In genomic region chr1:212514782-212515181, GRCh38 we compare ENCODE assay signal across 12 cellular contexts.
A peak's percentile ranks its signal among the peaks of the same experiment; 100 is the strongest.
DNase-seq lines count a peak whose midpoint lies in the region; ATAC-seq and TF ChIP-seq lines count a peak whose summit lies in the region.
"Had no signal": no experiment of that assay in that cellular context is flagged by ENCODE, and none has a peak within 500 bp of the region (broad histone marks: within the 10 kb centered on the region; RNA-seq: fewer than 3 reads in every experiment).

No MANE protein-coding gene starts in this region.

- H3K36me3 Mint-ChIP-seq in nephron progenitor cell (ENCODE audit: low read depth): no peaks in the 10 kb centered on the region
- no peaks in the 10 kb centered on the region for H3K36me3 Mint-ChIP-seq in activated T-helper 1 cell treated with anti-CD3 and anti-CD28 coated beads, Interleukin-12 subunit alpha, Interleukin-12 subunit beta, Interleukin-2, Interleukin-4 antibody, amounts not matched to agents 30 ng/mL and 10 ng/mL and 1 ng/mL, durations not matched to agents 14 hours and 24 hours and 36 hours (ENCODE audit: low read depth)
- H3K36me3 Mint-ChIP-seq: mesothelial cell of epicardium had no signal

- H3K9me3 Mint-ChIP-seq in nephron progenitor cell: no peaks in the 10 kb centered on the region
- no peaks in the 10 kb centered on the region for H3K9me3 Mint-ChIP-seq in activated T-helper 1 cell treated with anti-CD3 and anti-CD28 coated beads, Interleukin-12 subunit alpha, Interleukin-12 subunit beta, Interleukin-2, Interleukin-4 antibody, amounts not matched to agents 30 ng/mL and 10 ng/mL and 1 ng/mL, durations not matched to agents 14 hours and 24 hours and 36 hours
- H3K9me3 Mint-ChIP-seq: mesothelial cell of epicardium had no signal

- TF ChIP-seq POLR2A in heart left ventricle (IDR thresholded peaks at IDR 0.05) (no peak), esophagus muscularis mucosa (IDR thresholded peaks at IDR 0.05; ENCODE audit: low read depth) (no peak)

- H3K4me3 Mint-ChIP-seq in nephron progenitor cell: no peak overlapping the region
- no peak overlapping the region for H3K4me3 Mint-ChIP-seq in activated T-helper 1 cell treated with anti-CD3 and anti-CD28 coated beads, Interleukin-12 subunit alpha, Interleukin-12 subunit beta, Interleukin-2, Interleukin-4 antibody, amounts not matched to agents 30 ng/mL and 10 ng/mL and 1 ng/mL, durations not matched to agents 14 hours and 24 hours and 36 hours
- H3K4me3 Mint-ChIP-seq: mesothelial cell of epicardium had no signal

- peak overlapping the region in 8 of 12 donors; percentile 1 to 40 (median 22) for H3K4me3 ChIP-seq in heart left ventricle
- peak overlapping the region; percentile 38 to 41 (median 38) for H3K4me3 ChIP-seq in esophagus muscularis mucosa
- H3K4me3 ChIP-seq in urinary bladder (ENCODE audit: low read depth, low read length): peak overlapping the region; percentile 6
- H3K4me3 ChIP-seq: PC-9 had no signal

- no peak for TF ChIP-seq CTCF in heart left ventricle (IDR thresholded peaks at IDR 0.05)
- TF ChIP-seq CTCF in esophagus muscularis mucosa (IDR thresholded peaks at IDR 0.05): no peak
- TF ChIP-seq CTCF in nephron progenitor cell (IDR thresholded peaks at IDR 0.05): no peak

- no peak for TF ChIP-seq EP300 in esophagus muscularis mucosa (IDR thresholded peaks at IDR 0.05)

- ATAC-seq in heart left ventricle: no peak

- DNase-seq in heart left ventricle (no peak), cardiac septum (ENCODE audit: low spot score) (no peak), esophagus muscularis mucosa (ENCODE audit: extremely low spot score) (no peak), nephron progenitor cell (peak; percentile 35), LoVo (ENCODE audit: low spot score) (no peak)
- no peak for DNase-seq in activated T-helper 1 cell treated with anti-CD3 and anti-CD28 coated beads, Interleukin-12 subunit alpha, Interleukin-12 subunit beta, Interleukin-2, Interleukin-4 antibody, amounts not matched to agents 30 ng/mL and 10 ng/mL and 1 ng/mL, durations not matched to agents 14 hours and 24 hours and 36 hours (ENCODE audit: low spot score)
- DNase-seq in activated CD4-positive, alpha-beta T cell treated with anti-CD3 and anti-CD28 coated beads, Interleukin-2, amount 50 U/mL, for 1 hour: no peak
- DNase-seq: DND-41, NCI-H2029 treated with DMSO at 0.1 percent for 48 hours, PC-9 had no signal

- H3K4me1 ChIP-seq in heart left ventricle (peaks cover 0 to 29% (median 12%) of the 10 kb centered on the region in 12 donors), esophagus muscularis mucosa (peaks cover 12 to 38% (median 28%) of the 10 kb centered on the region in 4 donors), urinary bladder (ENCODE audit: insufficient read depth) (no peaks in the 10 kb centered on the region)

- peaks cover 0 to 41% (median 10%) of the 10 kb centered on the region in 9 donors for H3K27me3 ChIP-seq in heart left ventricle
- H3K27me3 ChIP-seq in esophagus muscularis mucosa: peaks cover 0 to 35% (median 0%) of the 10 kb centered on the region in 4 donors

- no peak overlapping the region for H3K27ac Mint-ChIP-seq in nephron progenitor cell
- no peak overlapping the region for H3K27ac Mint-ChIP-seq in activated T-helper 1 cell treated with anti-CD3 and anti-CD28 coated beads, Interleukin-12 subunit alpha, Interleukin-12 subunit beta, Interleukin-2, Interleukin-4 antibody, amounts not matched to agents 30 ng/mL and 10 ng/mL and 1 ng/mL, durations not matched to agents 14 hours and 24 hours and 36 hours
- H3K27ac Mint-ChIP-seq: mesothelial cell of epicardium had no signal

- H3K27ac ChIP-seq in heart left ventricle (no peak overlapping the region), esophagus muscularis mucosa (replicated peaks in 1 of 4) (no peak overlapping the region), urinary bladder (ENCODE audit: low read depth) (no peak overlapping the region)
- H3K27ac ChIP-seq: PC-9 had no signal

- intact Hi-C loops in heart left ventricle (cut with DNase I) (no loop called here), cardiac septum (cut with DNase I) (no loop called here), esophagus muscularis mucosa (cut with DNase I) (no loop called here)
- intact Hi-C loops in activated T-helper 1 cell treated with anti-CD3 and anti-CD28 coated beads, Interleukin-12 subunit alpha, Interleukin-12 subunit beta, Interleukin-2, Interleukin-4 antibody, amounts not matched to agents 30 ng/mL and 10 ng/mL and 1 ng/mL, durations not matched to agents 14 hours and 24 hours and 36 hours (cut with micrococcal nuclease): no loop called here

- H3K36me3 ChIP-seq in heart left ventricle (no peaks in the 10 kb centered on the region), esophagus muscularis mucosa (no peaks in the 10 kb centered on the region), urinary bladder (ENCODE audit: insufficient read depth) (no peaks in the 10 kb centered on the region)

- H3K9me3 ChIP-seq in heart left ventricle: no peaks in the 10 kb centered on the region
- no peaks in the 10 kb centered on the region for H3K9me3 ChIP-seq in esophagus muscularis mucosa

- 22 to 73% (median 50%) methylated on average over 3 to 36 of the region's 36 CpGs for WGBS in heart left ventricle, 4 donors
- WGBS in esophagus muscularis mucosa: no CpG with 5 or more reads among the region's 36 CpGs
- WGBS in urinary bladder: 14% methylated on average over 36 of the region's 36 CpGs

- H3K27me3 Mint-ChIP-seq in nephron progenitor cell (ENCODE audit: low read depth, poor library complexity): peaks cover 39% of the 10 kb centered on the region
- peaks cover 54% of the 10 kb centered on the region for H3K27me3 Mint-ChIP-seq in activated T-helper 1 cell treated with anti-CD3 and anti-CD28 coated beads, Interleukin-12 subunit alpha, Interleukin-12 subunit beta, Interleukin-2, Interleukin-4 antibody, amounts not matched to agents 30 ng/mL and 10 ng/mL and 1 ng/mL, durations not matched to agents 14 hours and 24 hours and 36 hours (ENCODE audit: insufficient read depth)

- H3K4me1 Mint-ChIP-seq in nephron progenitor cell: peaks cover 39% of the 10 kb centered on the region
- no peaks in the 10 kb centered on the region for H3K4me1 Mint-ChIP-seq in activated T-helper 1 cell treated with anti-CD3 and anti-CD28 coated beads, Interleukin-12 subunit alpha, Interleukin-12 subunit beta, Interleukin-2, Interleukin-4 antibody, amounts not matched to agents 30 ng/mL and 10 ng/mL and 1 ng/mL, durations not matched to agents 14 hours and 24 hours and 36 hours (ENCODE audit: low read depth)
